In the genomic region with DNA sequence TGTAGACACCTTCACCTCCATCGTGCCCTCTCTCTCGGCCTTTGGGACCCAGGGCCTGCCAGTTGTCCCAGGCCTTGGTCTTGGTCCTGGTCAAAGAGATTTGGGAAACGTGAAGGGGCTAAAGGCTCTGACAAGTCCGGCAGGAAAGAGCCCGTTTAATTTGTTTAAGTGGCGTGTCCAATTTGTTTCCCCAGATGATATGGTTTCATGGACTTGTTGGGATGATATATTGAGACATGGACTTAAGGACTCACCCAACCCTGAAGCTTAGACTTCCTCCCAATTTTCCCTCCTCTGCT, we compare ENCODE assay signal across 1 cellular context.
TF ChIP-seq lines count a peak whose summit lies in the region.

No MANE protein-coding gene starts in this region.

TF ChIP-seq in HCT116, 20 proteins besides CTCF, POLR2A, EP300 and RAD21:
- TF ChIP-seq EZH2 (IDR thresholded peaks at IDR 0.05) (no peak), ZNF274 (IDR thresholded peaks at IDR 0.05; ENCODE audit: low read depth, low read length) (no peak), EGR1 (IDR thresholded peaks at IDR 0.05; ENCODE audit: low read depth) (no peak), CBX3 (IDR thresholded peaks at IDR 0.05; ENCODE audit: low read depth) (no peak), CEBPB (IDR thresholded peaks at IDR 0.05; ENCODE audit: low read depth) (no peak), YY1 (IDR thresholded peaks at IDR 0.05; ENCODE audit: extremely low read depth, insufficient replicate concordance, low read depth, low read length) (no peak), SP1 (IDR thresholded peaks at IDR 0.05; ENCODE audit: low read depth) (no peak), SRF (IDR thresholded peaks at IDR 0.05; ENCODE audit: low read depth) (no peak), EZH2phosphoT487 (IDR thresholded peaks at IDR 0.05; ENCODE audit: borderline replicate concordance) (no peak), ZFX (IDR thresholded peaks at IDR 0.05) (no peak), TCF7L2 (IDR thresholded peaks at IDR 0.05; ENCODE audit: borderline replicate concordance, extremely low read depth, insufficient read depth, insufficient read length) (no peak)
- TF ChIP-seq, protein P1, sequence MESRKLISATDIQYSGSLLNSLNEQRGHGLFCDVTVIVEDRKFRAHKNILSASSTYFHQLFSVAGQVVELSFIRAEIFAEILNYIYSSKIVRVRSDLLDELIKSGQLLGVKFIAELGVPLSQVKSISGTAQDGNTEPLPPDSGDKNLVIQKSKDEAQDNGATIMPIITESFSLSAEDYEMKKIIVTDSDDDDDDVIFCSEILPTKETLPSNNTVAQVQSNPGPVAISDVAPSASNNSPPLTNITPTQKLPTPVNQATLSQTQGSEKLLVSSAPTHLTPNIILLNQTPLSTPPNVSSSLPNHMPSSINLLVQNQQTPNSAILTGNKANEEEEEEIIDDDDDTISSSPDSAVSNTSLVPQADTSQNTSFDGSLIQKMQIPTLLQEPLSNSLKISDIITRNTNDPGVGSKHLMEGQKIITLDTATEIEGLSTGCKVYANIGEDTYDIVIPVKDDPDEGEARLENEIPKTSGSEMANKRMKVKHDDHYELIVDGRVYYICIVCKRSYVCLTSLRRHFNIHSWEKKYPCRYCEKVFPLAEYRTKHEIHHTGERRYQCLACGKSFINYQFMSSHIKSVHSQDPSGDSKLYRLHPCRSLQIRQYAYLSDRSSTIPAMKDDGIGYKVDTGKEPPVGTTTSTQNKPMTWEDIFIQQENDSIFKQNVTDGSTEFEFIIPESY (IDR thresholded peaks at IDR 0.05; ENCODE audit: extremely low read depth, insufficient replicate concordance, low read length) = no peak
- TF ChIP-seq, protein P2, sequence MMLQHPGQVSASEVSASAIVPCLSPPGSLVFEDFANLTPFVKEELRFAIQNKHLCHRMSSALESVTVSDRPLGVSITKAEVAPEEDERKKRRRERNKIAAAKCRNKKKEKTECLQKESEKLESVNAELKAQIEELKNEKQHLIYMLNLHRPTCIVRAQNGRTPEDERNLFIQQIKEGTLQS (IDR thresholded peaks at IDR 0.05) = no peak
- TF ChIP-seq, protein P3, sequence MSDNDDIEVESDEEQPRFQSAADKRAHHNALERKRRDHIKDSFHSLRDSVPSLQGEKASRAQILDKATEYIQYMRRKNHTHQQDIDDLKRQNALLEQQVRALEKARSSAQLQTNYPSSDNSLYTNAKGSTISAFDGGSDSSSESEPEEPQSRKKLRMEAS (IDR thresholded peaks at IDR 0.05) = no peak
TF ChIP-seq in HCT116: peak in this region for 0.
